ENCODE assay signal across 11 cellular contexts in the genomic region with DNA sequence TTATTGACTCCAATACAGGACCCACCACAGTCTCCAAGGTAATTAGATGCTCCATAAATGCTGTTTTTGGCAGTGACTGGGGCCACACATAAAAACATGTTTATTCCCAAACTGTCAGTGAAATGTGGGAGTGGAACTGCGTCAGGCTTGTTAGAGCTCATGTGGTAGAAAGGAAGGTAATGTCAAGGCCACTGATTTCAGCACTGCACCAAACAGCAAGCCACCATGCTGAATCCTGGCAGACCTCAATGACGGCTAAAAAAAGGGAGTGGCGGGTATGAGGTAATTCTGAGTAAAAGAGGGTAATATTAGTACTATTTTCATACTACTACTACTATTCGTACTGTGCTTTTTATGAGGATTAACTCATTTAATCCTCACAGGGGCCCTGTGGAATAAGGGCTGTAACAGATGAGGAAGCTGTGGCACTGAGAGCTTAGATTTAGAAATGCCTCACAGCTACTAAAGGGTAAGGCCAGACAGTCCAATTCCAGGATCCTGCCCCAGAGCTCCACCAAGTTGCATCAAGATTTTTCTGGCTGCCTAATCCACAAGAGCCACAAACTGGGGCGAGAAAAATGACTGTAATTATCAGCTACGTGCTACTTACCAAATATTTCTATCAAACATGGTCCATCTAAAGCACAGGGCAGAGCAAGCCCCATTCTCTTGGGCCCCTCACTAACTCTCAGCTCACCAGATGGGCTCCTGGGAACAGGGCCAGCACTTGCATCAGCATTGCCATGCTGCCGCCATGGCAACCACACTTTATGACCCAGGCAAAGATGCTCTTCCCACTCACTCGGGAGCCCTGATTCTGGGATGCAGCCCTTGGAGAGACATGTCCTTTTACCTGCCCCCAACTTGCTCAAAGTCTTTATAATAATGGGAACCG.
DNase-seq lines count a peak whose midpoint lies in the region; ATAC-seq and TF ChIP-seq lines count a peak whose summit lies in the region.
"Had no signal": no experiment of that assay in that cellular context is flagged by ENCODE, and none has a peak within 500 bp of the region (broad histone marks: within the 10 kb centered on the region; RNA-seq: fewer than 3 reads in every experiment).

No MANE protein-coding gene starts in this region.

- no peaks in the 10 kb centered on the region for H3K4me1 Mint-ChIP-seq in Calu3 (ENCODE audit: low read depth, unreplicated experiment)
- H3K4me1 Mint-ChIP-seq: naive B cell had no signal

- H3K36me3 Mint-ChIP-seq in Calu3 (ENCODE audit: insufficient read depth, unreplicated experiment) = peaks cover 10% of the 10 kb centered on the region
- H3K36me3 Mint-ChIP-seq: naive B cell had no signal

- no peak for TF ChIP-seq CTCF in fibroblast of the aortic adventitia (IDR thresholded peaks at IDR 0.05; ENCODE audit: insufficient read depth, low read length)
- TF ChIP-seq CTCF in Calu3 (IDR thresholded peaks at IDR 0.05; ENCODE audit: unreplicated experiment) = no peak

- no peaks in the 10 kb centered on the region for H3K27me3 Mint-ChIP-seq in Calu3 (ENCODE audit: unreplicated experiment)
- H3K27me3 Mint-ChIP-seq: naive B cell had no signal

- H3K27ac Mint-ChIP-seq in Calu3 (ENCODE audit: unreplicated experiment) = no peak overlapping the region

- H3K4me3 ChIP-seq in fibroblast of the aortic adventitia (ENCODE audit: low read depth, low read length) = no peak overlapping the region

- intact Hi-C loops in Calu3 (cut with micrococcal nuclease; ENCODE audit: unreplicated experiment) = no loop called here

- no peak overlapping the region for H3K4me3 Mint-ChIP-seq in Calu3 (ENCODE audit: low read depth, unreplicated experiment)

- H3K27ac ChIP-seq in substantia nigra (ENCODE audit: low read depth, low read length, poor library complexity, severe bottlenecking) = peak overlapping the region; percentile 62
- H3K27ac ChIP-seq: 22Rv1 had no signal

- no TSS peak for BruUV-seq in Calu3 (replicated peaks; lab: Mats Ljungman, UMichigan)

- CTCF ChIA-PET in Calu3 (lab: Charles Lee) = no interaction called here

- ATAC-seq in HG02798 (IDR thresholded peaks at IDR 0.05; ENCODE audit: poor library complexity, unreplicated experiment) (no peak), HG02588 (IDR thresholded peaks at IDR 0.05; ENCODE audit: unreplicated experiment) (no peak)

- peak; percentile 38 for DNase-seq in DMS153 (lab: John Stamatoyannopoulos, UW)
- DNase-seq in DMS153 treated with DMSO at 0.1 percent for 48 hours (lab: John Stamatoyannopoulos, UW; ENCODE audit: unreplicated experiment) = no peak
- peak; percentile 50 for DNase-seq in NCI-H82 treated with DMSO at 0.1 percent for 48 hours (lab: John Stamatoyannopoulos, UW; ENCODE audit: unreplicated experiment)
- peak; percentile 70 for DNase-seq in fibroblast of the aortic adventitia (ENCODE audit: low read depth)
- DNase-seq in substantia nigra (lab: John Stamatoyannopoulos, UW) = peak in 25 of 49 donors; percentile 7 to 85 (median 27)
- no peak for DNase-seq in Calu3
- DNase-seq: activated CD8-positive, alpha-beta memory T cell treated with anti-CD3 and anti-CD28 coated beads for 24 hours; naive B cell had no signal

- H3K9me3 Mint-ChIP-seq in Calu3 (ENCODE audit: low read depth, unreplicated experiment) = no peaks in the 10 kb centered on the region

Comparison
In these comparisons a context has a peak if more than half of its experiments do, and no peak if none do; other contexts are left out.
1. DNase-seq: peak in DMS153 (single experiment), NCI-H82 treated with DMSO at 0.1 percent for 48 hours (single experiment), fibroblast of the aortic adventitia (single experiment) and substantia nigra (25 of 49); none in DMS153 treated with DMSO at 0.1 percent for 48 hours (single experiment) and Calu3 (single experiment).